Comparison of ENCODE assay signal across 16 cellular contexts in genomic region chr12:92340003-92340402, GRCh38.
"Had no signal": no experiment of that assay in that cellular context is flagged by ENCODE, and none has a peak within 500 bp of the region (broad histone marks: within the 10 kb centered on the region; RNA-seq: fewer than 3 reads in every experiment).

No MANE protein-coding gene starts in this region.

- H3K27ac ChIP-seq: colonic mucosa, heart left ventricle, sigmoid colon, uterus had no signal

- H3K4me1 ChIP-seq: sigmoid colon had no signal

- H3K9me3 ChIP-seq: colonic mucosa, heart left ventricle, sigmoid colon, uterus had no signal

- H3K4me3 ChIP-seq: colonic mucosa, heart left ventricle, lung, sigmoid colon, skin epidermis, uterus had no signal

- H3K4me3 Mint-ChIP-seq: type B pancreatic cell had no signal

- H3K9me3 Mint-ChIP-seq: type B pancreatic cell had no signal

- H3K36me3 ChIP-seq: colonic mucosa, heart left ventricle, sigmoid colon, uterus had no signal

- DNase-seq: colonic mucosa; dermis blood vessel endothelial cell; foreskin melanocyte; heart left ventricle; hippocampal formation; left colon; left ventricle myocardium superior; mesenchymal stem cell; naive thymus-derived CD8-positive, alpha-beta T cell; posterior cingulate gyrus; sigmoid colon; stimulated activated CD4-positive, alpha-beta T cell treated with anti-CD3 and anti-CD28 coated beads, Interleukin-12 subunit alpha, Interleukin-12 subunit beta, amount 100 ng/mL, for 4 hours; uterus had no signal

- ATAC-seq: heart left ventricle, left colon, left ventricle myocardium superior had no signal

- H3K27me3 ChIP-seq: colonic mucosa, heart left ventricle, sigmoid colon, uterus had no signal

- H3K27me3 Mint-ChIP-seq: naive thymus-derived CD8-positive, alpha-beta T cell; type B pancreatic cell had no signal
